Comparison of ENCODE assay signal across 8 cellular contexts in genomic region chr17:45314761-45315549, GRCh38. TPM values are rescaled to one million over a fixed set of nuclear protein-coding genes. Genes with fewer than 3 reads are reported as not detected.
A peak's percentile ranks its signal among the peaks of the same experiment; 100 is the strongest.
DNase-seq lines count a peak whose midpoint lies in the region; ATAC-seq and TF ChIP-seq lines count a peak whose summit lies in the region.

No MANE protein-coding gene starts in this region.

- peaks cover 63% of the 10 kb centered on the region for H4K20me1 ChIP-seq in smooth muscle cell (ENCODE audit: low read depth)

- ATAC-seq in activated CD4-positive, alpha-beta T cell treated with anti-CD3 and anti-CD28 coated beads for 36 hours: no peak
- no peak for ATAC-seq in RWPE2 (ENCODE audit: low read depth)
- no peak for ATAC-seq in HG02870 (IDR thresholded peaks at IDR 0.05; ENCODE audit: unreplicated experiment)
- no peak for ATAC-seq in GM19351 (IDR thresholded peaks at IDR 0.05; ENCODE audit: unreplicated experiment)
- no peak for ATAC-seq in HG02623 (IDR thresholded peaks at IDR 0.05; ENCODE audit: unreplicated experiment)

- H2AFZ ChIP-seq in smooth muscle cell (ENCODE audit: low read depth): no peak overlapping the region

- DNase-seq in activated CD4-positive, alpha-beta T cell treated with anti-CD3 and anti-CD28 coated beads for 36 hours: peak; percentile 55
- no peak for DNase-seq in activated CD4-positive, alpha-beta T cell treated with anti-CD3 and anti-CD28 coated beads for 4 hours
- DNase-seq in RWPE2 (ENCODE audit: low spot score): no peak
- no peak for DNase-seq in esophagus muscularis mucosa (ENCODE audit: extremely low spot score)
- no peak for DNase-seq in smooth muscle cell (lab: John Stamatoyannopoulos, UW; ENCODE audit: unreplicated experiment)

- H3K4me3 Mint-ChIP-seq in activated CD4-positive, alpha-beta T cell treated with anti-CD3 and anti-CD28 coated beads for 36 hours: peak overlapping the region; percentile 91

- peaks cover 48% of the 10 kb centered on the region for H3K79me2 ChIP-seq in smooth muscle cell (ENCODE audit: low read depth)

- TF ChIP-seq EP300 in esophagus muscularis mucosa (IDR thresholded peaks at IDR 0.05): no peak

- H3F3A ChIP-seq in smooth muscle cell (ENCODE audit: low read depth): peaks cover 22% of the 10 kb centered on the region

- no peak overlapping the region for H3K9ac ChIP-seq in smooth muscle cell (ENCODE audit: low read depth)

- H3K27ac ChIP-seq in RWPE2 (ENCODE audit: poor library complexity, severe bottlenecking): peak overlapping the region; percentile 98
- peak overlapping the region; percentile 92 to 99 (median 94) for H3K27ac ChIP-seq in esophagus muscularis mucosa (replicated peaks in 1 of 4)
- H3K27ac ChIP-seq in smooth muscle cell (ENCODE audit: low read depth): no peak overlapping the region

- TF ChIP-seq POLR2A in esophagus muscularis mucosa (IDR thresholded peaks at IDR 0.05; ENCODE audit: low read depth): no peak

- peaks cover 58% of the 10 kb centered on the region for H3K36me3 Mint-ChIP-seq in activated CD4-positive, alpha-beta T cell treated with anti-CD3 and anti-CD28 coated beads for 36 hours (ENCODE audit: low read depth)

- H3K27ac Mint-ChIP-seq in activated CD4-positive, alpha-beta T cell treated with anti-CD3 and anti-CD28 coated beads for 36 hours: peak overlapping the region; percentile 99

- H3K9me3 ChIP-seq in RWPE2 (ENCODE audit: severe bottlenecking): no peaks in the 10 kb centered on the region
- no peaks in the 10 kb centered on the region for H3K9me3 ChIP-seq in esophagus muscularis mucosa
- no peaks in the 10 kb centered on the region for H3K9me3 ChIP-seq in smooth muscle cell (replicated peaks; ENCODE audit: low read depth)

- H3K4me1 ChIP-seq in RWPE2 (ENCODE audit: insufficient read depth, poor library complexity, severe bottlenecking) (peaks cover 64% of the 10 kb centered on the region), esophagus muscularis mucosa (peaks cover 55 to 76% (median 71%) of the 10 kb centered on the region in 4 donors), smooth muscle cell (ENCODE audit: low read depth) (peaks cover 15% of the 10 kb centered on the region)

- H3K4me3 ChIP-seq in RWPE2 (ENCODE audit: severe bottlenecking) (peak overlapping the region; percentile 82), esophagus muscularis mucosa (peak overlapping the region; percentile 72 to 84 (median 76)), smooth muscle cell (no peak overlapping the region)

- H3K27me3 ChIP-seq in RWPE2 (ENCODE audit: insufficient read depth, poor library complexity, severe bottlenecking) (no peaks in the 10 kb centered on the region), esophagus muscularis mucosa (no peaks in the 10 kb centered on the region), smooth muscle cell (ENCODE audit: low read depth) (no peaks in the 10 kb centered on the region)

- POLR2A ChIA-PET in activated CD4-positive, alpha-beta T cell treated with anti-CD3 and anti-CD28 coated beads for 36 hours (lab: Charles Lee): interaction anchor here (0.7 to 3.2 kb wide), 7 partner anchors 9 to 330 kb away, joined by 3 to 17 read pairs (median 5); no protein-coding TSS in a partner anchor

- H3K4me1 Mint-ChIP-seq in activated CD4-positive, alpha-beta T cell treated with anti-CD3 and anti-CD28 coated beads for 36 hours: peaks cover 66% of the 10 kb centered on the region

- no peaks in the 10 kb centered on the region for H3K9me3 Mint-ChIP-seq in activated CD4-positive, alpha-beta T cell treated with anti-CD3 and anti-CD28 coated beads for 36 hours (ENCODE audit: low read depth)

- TF ChIP-seq CTCF in RWPE2 (IDR thresholded peaks at IDR 0.05; ENCODE audit: poor library complexity, severe bottlenecking) (no peak), esophagus muscularis mucosa (IDR thresholded peaks at IDR 0.05) (no peak), smooth muscle cell (IDR thresholded peaks at IDR 0.05; ENCODE audit: borderline replicate concordance, insufficient read depth, poor library complexity, severe bottlenecking) (no peak)

- 23% methylated on average over 11 of the region's 11 CpGs for WGBS in esophagus muscularis mucosa
- 72% methylated on average over 11 of the region's 11 CpGs for WGBS in smooth muscle cell (ENCODE audit: low lambda C conversion rate)

- intact Hi-C loops in activated CD4-positive, alpha-beta T cell treated with anti-CD3 and anti-CD28 coated beads for 36 hours (cut with DNase I, micrococcal nuclease): loop anchor here (5.0 to 10.0 kb wide), 5 partner anchors 38 to 1093 kb away; partner anchors contain the start of gene KANSL1 (in 1 of the 2)
- intact Hi-C loops in esophagus muscularis mucosa (cut with DNase I): loop anchor here (5.0 kb wide), 1 partner anchor 38 kb away; no protein-coding TSS in a partner anchor

- H3K36me3 ChIP-seq in RWPE2 (ENCODE audit: low read depth) (peaks cover 16% of the 10 kb centered on the region; the same call in 1 of the 2 replicates), esophagus muscularis mucosa (no peaks in the 10 kb centered on the region), smooth muscle cell (ENCODE audit: low read depth) (no peaks in the 10 kb centered on the region)

- H3K27me3 Mint-ChIP-seq in activated CD4-positive, alpha-beta T cell treated with anti-CD3 and anti-CD28 coated beads for 36 hours: no peaks in the 10 kb centered on the region

- CTCF ChIA-PET in activated CD4-positive, alpha-beta T cell treated with anti-CD3 and anti-CD28 coated beads for 36 hours (lab: Charles Lee): interaction anchor here (0.9 to 4.6 kb wide), 7 partner anchors 11 to 165 kb away, joined by 3 to 29 read pairs (median 4); no protein-coding TSS in a partner anchor

- peak overlapping the region; percentile 9 for H3K4me2 ChIP-seq in smooth muscle cell

RNA-seq across cellular contexts. Expression of gene MAP3K14, which starts 1.9 kb away (rescaled TPM):
- 10 to 100 TPM; 50.3 to 52.5 TPM for total RNA-seq in activated CD4-positive, alpha-beta T cell treated with anti-CD3 and anti-CD28 coated beads for 36 hours
- total RNA-seq in esophagus muscularis mucosa: 10 to 100 TPM in 3 of 4 donors, 1 to 10 TPM in 1; 7.8 to 26.5 (median 10.6) TPM
- 1.5 and 1.7 TPM in 2 replicates for total RNA-seq in smooth muscle cell
- 1.8 and 2.7 TPM in 2 replicates for polyA plus RNA-seq in smooth muscle cell

RNA-seq across cellular contexts. Expression of gene SPATA32, which starts 53.1 kb away (rescaled TPM):
- under 1 TPM; 0.21 to 0.25 TPM for total RNA-seq in activated CD4-positive, alpha-beta T cell treated with anti-CD3 and anti-CD28 coated beads for 36 hours
- total RNA-seq in esophagus muscularis mucosa (not detected), smooth muscle cell (not detected in 2 replicates)
- polyA plus RNA-seq in smooth muscle cell: 0.27 TPM in 1 of 2 replicates, not detected in the other
